Comparison of ENCODE assay signal across 5 cellular contexts in the genomic region with DNA sequence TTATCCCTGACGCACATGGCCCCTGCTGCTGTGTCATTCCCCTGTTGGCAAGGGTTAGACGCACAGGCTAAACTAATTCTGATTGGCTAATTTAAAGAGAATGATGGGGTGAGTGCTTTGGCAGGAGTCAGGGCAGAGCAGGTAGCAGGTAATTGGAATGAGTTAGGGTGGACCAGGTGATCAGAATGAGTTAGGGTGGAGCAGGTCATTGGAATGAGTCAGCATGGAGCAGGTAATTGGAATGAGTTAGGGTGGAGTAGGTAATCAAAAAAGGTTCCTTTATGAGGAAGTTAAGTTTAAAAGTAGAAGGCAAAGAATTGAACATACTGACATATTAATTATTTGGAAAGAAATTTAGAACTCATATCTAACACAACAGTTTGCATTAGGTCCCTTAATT. TPM values are rescaled to one million over a fixed set of nuclear protein-coding genes. Genes with fewer than 3 reads are reported as not detected.
"Had no signal": no experiment of that assay in that cellular context is flagged by ENCODE, and none has a peak within 500 bp of the region (broad histone marks: within the 10 kb centered on the region; RNA-seq: fewer than 3 reads in every experiment).

No MANE protein-coding gene starts in this region.

RNA-seq across cellular contexts. Expression of gene HTR2B, which starts 24.5 kb away (rescaled TPM):
- total RNA-seq: foreskin keratinocyte; natural killer cell treated with Interleukin-12 subunit alpha and Interleukin-12 subunit beta and Interleukin-15 and Interleukin-18, amount 100 ng/mL, for 72 hours; neural crest cell; smooth muscle cell; suprapubic skin had no signal
- polyA plus RNA-seq: foreskin keratinocyte had no signal
